Comparison of ENCODE assay signal across 19 cellular contexts in the genomic region with DNA sequence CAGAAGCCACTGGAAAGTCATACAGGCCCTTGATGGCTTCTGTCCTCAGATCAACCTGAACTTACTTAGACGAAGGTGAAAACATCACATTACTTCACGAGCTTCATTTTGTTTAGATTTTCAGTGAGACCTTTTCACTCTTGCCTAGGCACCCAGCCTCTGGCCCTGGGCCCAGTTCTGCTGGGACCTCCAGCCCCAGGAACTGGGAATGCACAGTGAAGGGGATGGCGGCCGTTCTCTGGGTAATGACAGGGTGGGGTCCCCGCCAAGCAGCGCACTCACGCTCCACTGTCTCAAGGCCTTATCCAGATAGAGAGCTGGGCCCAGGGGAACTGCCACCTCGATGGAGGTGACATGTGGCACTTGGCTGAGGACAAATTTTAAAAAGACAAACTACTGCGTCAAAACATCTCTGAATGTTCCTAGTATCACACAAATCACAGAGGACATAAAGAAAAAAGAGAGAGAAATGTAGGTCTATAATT.
"Had no signal": no experiment of that assay in that cellular context is flagged by ENCODE, and none has a peak within 500 bp of the region (broad histone marks: within the 10 kb centered on the region; RNA-seq: fewer than 3 reads in every experiment).

No MANE protein-coding gene starts in this region.

- FAIRE-seq: islet of Langerhans, pancreas, small intestine had no signal

- H3K27me3 ChIP-seq: colonic mucosa, hepatocyte, pancreas, thyroid gland, upper lobe of left lung, vagina had no signal

- H3K4me3 ChIP-seq: colonic mucosa, hepatocyte, mucosa of descending colon, pancreas, thyroid gland, upper lobe of left lung, vagina had no signal

- H3K9me3 ChIP-seq: colonic mucosa, mucosa of descending colon, pancreas, thyroid gland, upper lobe of left lung, vagina had no signal

- ATAC-seq: mucosa of descending colon, pancreas, right cardiac atrium had no signal

- H3K4me2 ChIP-seq: hepatocyte had no signal

- H3K4me1 ChIP-seq: colonic mucosa, pancreas, thyroid gland, upper lobe of left lung, vagina had no signal

- H3K27me3 Mint-ChIP-seq: naive thymus-derived CD8-positive, alpha-beta T cell; progenitor cell of endocrine pancreas had no signal

- H3K27ac Mint-ChIP-seq: progenitor cell of endocrine pancreas had no signal

- H3K9me3 Mint-ChIP-seq: naive thymus-derived CD8-positive, alpha-beta T cell had no signal

- H3K27ac ChIP-seq: colonic mucosa, hepatocyte, pancreas, thyroid gland, upper lobe of left lung, vagina had no signal

- H3K36me3 ChIP-seq: colonic mucosa, pancreas, vagina had no signal

- DNase-seq: colonic mucosa; effector CD8-positive, alpha-beta T cell; foreskin melanocyte; kidney glomerular epithelial cell; mammary epithelial cell; mucosa of descending colon; pancreas; small intestine; stimulated activated CD4-positive, alpha-beta T cell treated with anti-CD3 and anti-CD28 coated beads, Interleukin-2, amount 100 ng/mL, for 48 hours; stimulated activated naive CD4-positive, alpha-beta T cell treated with Interleukin-2 at 50 U/mL for 16 hours; thyroid gland; upper lobe of left lung had no signal

- H3K79me2 ChIP-seq: hepatocyte had no signal

- H3K4me3 Mint-ChIP-seq: naive thymus-derived CD8-positive, alpha-beta T cell; neural crest cell had no signal

- H2AFZ ChIP-seq: hepatocyte had no signal
